Comparison of ENCODE assay signal across 22 cellular contexts in genomic region chr11:108112059-108112458, GRCh38. TPM values are rescaled to one million over a fixed set of nuclear protein-coding genes. Genes with fewer than 3 reads are reported as not detected.
DNase-seq lines count a peak whose midpoint lies in the region; ATAC-seq, FAIRE-seq and TF ChIP-seq lines count a peak whose summit lies in the region.
"Had no signal": no experiment of that assay in that cellular context is flagged by ENCODE, and none has a peak within 500 bp of the region (broad histone marks: within the 10 kb centered on the region; RNA-seq: fewer than 3 reads in every experiment).

No MANE protein-coding gene starts in this region.

- CTCF ChIA-PET in IMR-90 (lab: Yijun Ruan, JAX), result no interaction called here

- in situ Hi-C loops in IMR-90 (cut with MboI; ENCODE audit: low sequenced_read_pairs), result no loop called here

- no peak overlapping the region for H3K4me2 ChIP-seq in IMR-90 (ENCODE audit: low read depth, low read length)

- H3K56ac ChIP-seq in IMR-90 (ENCODE audit: extremely low read depth, insufficient read depth, low read length), result no peak overlapping the region

- H3K9ac ChIP-seq in IMR-90 (ENCODE audit: low read depth, low read length), result no peak overlapping the region

- H3K27ac ChIP-seq in IMR-90 (ENCODE audit: insufficient read depth, low read length), result no peak overlapping the region
- H3K27ac ChIP-seq: ascending aorta, epithelial cell of prostate, neutrophil, prostate gland, uterus had no signal

- no peak overlapping the region for H4K8ac ChIP-seq in IMR-90 (ENCODE audit: low read depth in 2 of 2, low read length in 2 of 2)

- H2AFZ ChIP-seq in IMR-90 (replicated peaks; ENCODE audit: low read length, poor library complexity), result no peak overlapping the region

- no TSS peak for BruUV-seq in IMR-90 (replicated peaks; lab: Mats Ljungman, UMichigan)

- no peak overlapping the region for H2AK5ac ChIP-seq in IMR-90 (ENCODE audit: low read depth, low read length)

- H3K79me1 ChIP-seq in IMR-90 (ENCODE audit: low read depth in 1 of 2, low read length in 2 of 2), result no peaks in the 10 kb centered on the region

- no peak for TF ChIP-seq POLR2A in IMR-90 (IDR thresholded peaks at IDR 0.05; ENCODE audit: low read depth, low read length)

- intact Hi-C loops in IMR-90 (cut with micrococcal nuclease), result loop anchor here (5.0 kb wide), 1 partner anchor 100 kb away; no protein-coding TSS in a partner anchor

- peaks cover 7% of the 10 kb centered on the region for H3K4me1 ChIP-seq in IMR-90 (ENCODE audit: control insufficient read depth, insufficient read depth, low read length)
- H3K4me1 ChIP-seq: prostate gland had no signal

- H2BK20ac ChIP-seq in IMR-90 (ENCODE audit: low read depth, low read length), result no peak overlapping the region

- H3K18ac ChIP-seq in IMR-90 (ENCODE audit: low read depth, low read length), result no peak overlapping the region

- peak; percentile 95 for DNase-seq in DMS53 treated with DMSO at 0.1 percent for 48 hours (lab: John Stamatoyannopoulos, UW; ENCODE audit: unreplicated experiment)
- peak; percentile 86 for DNase-seq in IMR-90
- DNase-seq in SHP77 treated with DMSO at 0.1 percent for 48 hours (lab: John Stamatoyannopoulos, UW), result peak; percentile 44
- DNase-seq in glomerular visceral epithelial cell (ENCODE audit: extremely low spot score), result no peak
- DNase-seq: activated CD4-positive, alpha-beta T cell treated with anti-CD3 and anti-CD28 coated beads for 1 hour; activated naive CD4-positive, alpha-beta T cell treated with anti-CD3 and anti-CD28 coated beads for 36 hours; activated T-cell treated with anti-CD3 and anti-CD28 coated beads, Interleukin-2, amount 50 U/mL, for 48 hours; DMS153; dorsolateral prefrontal cortex; Kasumi-1; mammary epithelial cell; NCI-H1930; NCI-H526 treated with DMSO at 0.1 percent for 48 hours; SIG-M5; uterus had no signal

- no peak for TF ChIP-seq RAD21 in IMR-90 (IDR thresholded peaks at IDR 0.05; ENCODE audit: low read length)

- dilution Hi-C loops in IMR-90 (cut with HindIII; ENCODE audit: low sequenced_read_pairs, unreplicated experiment), result no loop called here

- peak; percentile 71 for FAIRE-seq in islet of Langerhans (lab: Jason Lieb, UNC)

- no peak overlapping the region for H2BK5ac ChIP-seq in IMR-90 (ENCODE audit: low read depth, low read length, poor library complexity, severe bottlenecking)

- peak; percentile 77 for ATAC-seq in IMR-90 (ENCODE audit: low read depth)
- no peak for ATAC-seq in HG02642 (IDR thresholded peaks at IDR 0.05; ENCODE audit: poor library complexity, unreplicated experiment)
- no peak for ATAC-seq in HG03139 (IDR thresholded peaks at IDR 0.05; ENCODE audit: unreplicated experiment)

- no peaks in the 10 kb centered on the region for H3K9me3 ChIP-seq in IMR-90 (ENCODE audit: control insufficient read depth, insufficient read depth, low read length)
- H3K9me3 ChIP-seq: ascending aorta, neutrophil, prostate gland, uterus had no signal

- H3K4me3 ChIP-seq in IMR-90 (ENCODE audit: insufficient read depth, low read depth, low read length), result no peak overlapping the region
- H3K4me3 ChIP-seq: ascending aorta, dorsolateral prefrontal cortex, prostate gland, uterus had no signal

- H3K27me3 ChIP-seq in IMR-90 (ENCODE audit: control insufficient read depth, insufficient read depth, low read length), result no peaks in the 10 kb centered on the region
- H3K27me3 ChIP-seq: ascending aorta, dorsolateral prefrontal cortex, neutrophil, uterus had no signal

- H3K4ac ChIP-seq in IMR-90 (ENCODE audit: low read depth, low read length), result no peak overlapping the region

- H2AK9ac ChIP-seq in IMR-90 (replicated peaks; ENCODE audit: low read depth, low read length, poor library complexity), result peak overlapping the region; percentile 47

- POLR2A ChIA-PET in IMR-90 (lab: Charles Lee; ENCODE audit: unreplicated experiment), result interaction anchor here (0.5 kb wide), 1 partner anchor 81 kb away, joined by 3 read pairs; no protein-coding TSS in a partner anchor

- H3K14ac ChIP-seq in IMR-90 (replicated peaks; ENCODE audit: low read depth, low read length), result no peak overlapping the region

- H4K20me1 ChIP-seq in IMR-90 (ENCODE audit: insufficient read depth, low read length), result no peaks in the 10 kb centered on the region

- H3K9me1 ChIP-seq in IMR-90 (ENCODE audit: insufficient read depth, low read length), result peaks cover 8% of the 10 kb centered on the region; the same call in 1 of the 2 replicates

- 100% methylated on average over 2 of the region's 2 CpGs; no CpG with 5 or more reads in 1 of the 2 experiments for WGBS in IMR-90 (ENCODE audit: extremely low coverage in 2 of 2, insufficient read length in 1 of 2), 2 experiments

- no peak overlapping the region for H4K5ac ChIP-seq in IMR-90 (ENCODE audit: low read depth, low read length)

- no peak overlapping the region for H3K23ac ChIP-seq in IMR-90 (ENCODE audit: low read depth, low read length)

- no peaks in the 10 kb centered on the region for H3K36me3 ChIP-seq in IMR-90 (ENCODE audit: control insufficient read depth, insufficient read depth, low read length)
- H3K36me3 ChIP-seq: ascending aorta, neutrophil, prostate gland, uterus had no signal

- TF ChIP-seq CTCF in IMR-90 (conservative IDR thresholded peaks at IDR 0.05; ENCODE audit: low read depth, low read length), result no peak

- no peak overlapping the region for H2BK120ac ChIP-seq in IMR-90 (ENCODE audit: low read depth, low read length)

- H2BK15ac ChIP-seq in IMR-90 (ENCODE audit: low read depth, low read length), result no peak overlapping the region

- no peak overlapping the region for H4K91ac ChIP-seq in IMR-90 (ENCODE audit: insufficient read depth, low read depth, low read length)

TF ChIP-seq in IMR-90, 13 proteins besides CTCF, POLR2A, EP300 and RAD21:
- TF ChIP-seq ELK1 (IDR thresholded peaks at IDR 0.05; ENCODE audit: borderline replicate concordance, low read depth, low read length), result no peak
- no peak for TF ChIP-seq FOS (IDR thresholded peaks at IDR 0.05; ENCODE audit: low read depth, low read length)
- 0 out of 2 replicates have a peak, but pooled peaks have one; percentile 13 for TF ChIP-seq CEBPB (IDR thresholded peaks at IDR 0.05; ENCODE audit: low read depth, low read length)
- TF ChIP-seq MXI1 (IDR thresholded peaks at IDR 0.05; ENCODE audit: borderline replicate concordance, low read depth, low read length), result peak; percentile 66; the same call in 1 of the 2 replicates

RNA-seq across cellular contexts. Expression of gene ACAT1, which starts 9.3 kb away (rescaled TPM):
- 57.7 and 87.2 TPM in 2 replicates for total RNA-seq in IMR-90 (2012; rRNA removed)
- 54.1 and 59.9 TPM in 2 replicates for polyA plus RNA-seq in IMR-90 (2012; rRNA removed)
- 85.8 and 93.9 TPM in 2 replicates for polyA plus RNA-seq in IMR-90 (2012; cell fraction: cytosol; rRNA removed)
- polyA plus RNA-seq in IMR-90 (2012; cell fraction: nucleus; rRNA removed; ENCODE audit: low replicate concordance), result 22.5 and 32.7 TPM in 2 replicates
